In the genomic region with DNA sequence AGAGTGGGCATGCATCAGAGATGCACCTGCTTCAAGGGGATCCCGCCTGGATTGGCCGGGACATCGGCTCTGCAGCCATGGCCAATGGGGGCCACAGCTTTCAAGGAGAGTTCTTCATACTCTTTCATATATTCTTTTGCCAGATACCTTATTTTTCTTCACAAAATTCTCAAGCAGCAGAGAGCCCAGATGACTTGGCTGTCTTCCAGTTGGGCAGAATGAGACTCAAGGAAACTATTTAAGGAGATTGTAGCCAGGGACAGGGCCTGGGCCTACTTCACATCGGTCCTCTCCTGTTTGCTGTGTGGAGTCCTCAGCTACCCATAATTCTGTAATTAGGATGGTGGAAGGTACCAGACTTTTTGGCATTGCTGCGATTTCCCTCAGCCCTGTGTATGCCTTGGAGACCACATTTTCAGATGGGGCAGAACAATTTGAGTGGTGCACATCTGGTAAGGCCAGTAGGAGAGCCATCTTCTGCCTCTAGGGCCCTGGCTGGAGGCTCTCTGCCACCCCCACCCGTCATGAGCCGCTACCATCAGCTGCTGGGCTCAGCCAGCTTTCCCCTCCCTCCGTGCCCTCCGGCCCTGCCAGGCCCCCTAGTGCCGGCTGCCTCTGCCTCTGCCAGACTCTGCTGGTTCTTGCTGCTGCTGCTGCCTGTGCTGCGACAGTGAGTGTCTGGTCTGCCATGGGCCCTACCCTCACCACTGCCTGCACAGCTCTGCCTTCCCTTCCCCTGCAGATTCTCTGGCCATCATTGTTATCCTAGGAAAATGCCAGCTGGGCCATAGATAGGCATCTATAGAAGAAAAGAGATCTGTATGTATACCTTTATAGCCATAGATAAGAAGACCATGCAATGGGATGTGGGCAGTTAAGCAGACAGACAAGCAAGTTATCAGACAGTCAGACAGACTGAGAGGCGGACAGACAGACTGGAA, we compare ENCODE assay signal across 21 cellular contexts. TPM values are rescaled to one million over a fixed set of nuclear protein-coding genes. Genes with fewer than 3 reads are reported as not detected.
DNase-seq lines count a peak whose midpoint lies in the region; ATAC-seq and TF ChIP-seq lines count a peak whose summit lies in the region.
"Had no signal": no experiment of that assay in that cellular context is flagged by ENCODE, and none has a peak within 500 bp of the region (broad histone marks: within the 10 kb centered on the region; RNA-seq: fewer than 3 reads in every experiment).

No MANE protein-coding gene starts in this region.

- CTCF ChIA-PET in AG04449 (lab: Yijun Ruan, JAX) (interaction anchor here (1.2 to 4.3 kb wide), 5 partner anchors 10 to 25 kb away, joined by 3 to 20 read pairs (median 4); no protein-coding TSS in a partner anchor), HEK293 (lab: Yijun Ruan, JAX) (interaction anchor here (0.5 to 5.0 kb wide), 13 partner anchors 9 to 97 kb away, joined by 3 to 31 read pairs (median 4); partner anchors contain the start of gene TICRR)
- CTCF ChIA-PET in activated CD8-positive, alpha-beta T cell treated with anti-CD3 and anti-CD28 coated beads for 36 hours (lab: Charles Lee) = interaction anchor here (0.7 to 3.2 kb wide), 10 partner anchors 11 to 202 kb away, joined by 3 to 13 read pairs (median 4); no protein-coding TSS in a partner anchor

- H3K79me2 ChIP-seq in neural progenitor cell (ENCODE audit: low read depth) = no peaks in the 10 kb centered on the region

- no peak overlapping the region for H3K4me3 Mint-ChIP-seq in neural progenitor cell
- no peak overlapping the region for H3K4me3 Mint-ChIP-seq in activated CD8-positive, alpha-beta T cell treated with anti-CD3 and anti-CD28 coated beads for 36 hours
- no peak overlapping the region for H3K4me3 Mint-ChIP-seq in effector memory CD8-positive, alpha-beta T cell
- H3K4me3 Mint-ChIP-seq: CD8-positive, alpha-beta memory T cell; IgD-negative memory B cell; natural killer cell treated with Interleukin-12 subunit alpha and Interleukin-12 subunit beta and Interleukin-15 and Interleukin-18, amount 100 ng/mL, for 72 hours had no signal

- H3K36me3 Mint-ChIP-seq in neural progenitor cell = no peaks in the 10 kb centered on the region
- H3K36me3 Mint-ChIP-seq in activated CD8-positive, alpha-beta T cell treated with anti-CD3 and anti-CD28 coated beads for 36 hours (ENCODE audit: low read depth) = no peaks in the 10 kb centered on the region
- H3K36me3 Mint-ChIP-seq in effector memory CD8-positive, alpha-beta T cell (ENCODE audit: insufficient read depth) = no peaks in the 10 kb centered on the region
- H3K36me3 Mint-ChIP-seq: IgD-negative memory B cell; natural killer cell treated with Interleukin-12 subunit alpha and Interleukin-12 subunit beta and Interleukin-15 and Interleukin-18, amount 100 ng/mL, for 72 hours had no signal

- peaks cover 6% of the 10 kb centered on the region for H3K4me1 Mint-ChIP-seq in neural progenitor cell
- peaks cover 3% of the 10 kb centered on the region for H3K4me1 Mint-ChIP-seq in activated CD8-positive, alpha-beta T cell treated with anti-CD3 and anti-CD28 coated beads for 36 hours (ENCODE audit: low read depth)
- no peaks in the 10 kb centered on the region for H3K4me1 Mint-ChIP-seq in effector memory CD8-positive, alpha-beta T cell (ENCODE audit: low read depth in 2 of 2)
- H3K4me1 Mint-ChIP-seq: CD8-positive, alpha-beta memory T cell; IgD-negative memory B cell had no signal

- H3K4me3 ChIP-seq in AG04449 (ENCODE audit: low read depth, low read length) (no peak overlapping the region), HEK293 (ENCODE audit: low read depth, low read length) (no peak overlapping the region), neural progenitor cell (no peak overlapping the region)
- H3K4me3 ChIP-seq: A549, body of pancreas, lower lobe of right lung, Peyer's patch, transverse colon had no signal

- POLR2A ChIA-PET in AG04449 (lab: Yijun Ruan, JAX) (interaction anchor here (0.6 kb wide), 1 partner anchor 11 kb away, joined by 3 read pairs; no protein-coding TSS in a partner anchor), HEK293 (lab: Yijun Ruan, JAX) (no interaction called here)
- POLR2A ChIA-PET in activated CD8-positive, alpha-beta T cell treated with anti-CD3 and anti-CD28 coated beads for 36 hours (lab: Charles Lee) = interaction anchor here (1.2 kb wide), 1 partner anchor 10 kb away, joined by 4 read pairs; no protein-coding TSS in a partner anchor

- H3K27ac ChIP-seq in HEK293 (ENCODE audit: extremely low read depth, low read depth, low read length) (no peak overlapping the region), neural progenitor cell (no peak overlapping the region)
- H3K27ac ChIP-seq: A549, body of pancreas, lower lobe of right lung, Peyer's patch, transverse colon had no signal

- H3K4me1 ChIP-seq in HEK293 (ENCODE audit: control insufficient read depth, insufficient read depth, low read length) (no peaks in the 10 kb centered on the region), neural progenitor cell (no peaks in the 10 kb centered on the region)
- H3K4me1 ChIP-seq: A549, body of pancreas, lower lobe of right lung, transverse colon had no signal

- peak overlapping the region; percentile 92 for H3K27ac Mint-ChIP-seq in neural progenitor cell
- H3K27ac Mint-ChIP-seq in activated CD8-positive, alpha-beta T cell treated with anti-CD3 and anti-CD28 coated beads for 36 hours = no peak overlapping the region
- H3K27ac Mint-ChIP-seq in effector memory CD8-positive, alpha-beta T cell = no peak overlapping the region
- H3K27ac Mint-ChIP-seq: IgD-negative memory B cell; natural killer cell treated with Interleukin-12 subunit alpha and Interleukin-12 subunit beta and Interleukin-15 and Interleukin-18, amount 100 ng/mL, for 72 hours had no signal

- intact Hi-C loops in activated CD8-positive, alpha-beta T cell treated with anti-CD3 and anti-CD28 coated beads for 36 hours (cut with micrococcal nuclease) = no loop called here

- H3K27me3 ChIP-seq in neural progenitor cell = no peaks in the 10 kb centered on the region
- H3K27me3 ChIP-seq: body of pancreas, Peyer's patch, transverse colon had no signal

- no peak overlapping the region for H3K4me2 ChIP-seq in neural progenitor cell
- H3K4me2 ChIP-seq: A549 had no signal

- TF ChIP-seq CTCF in AG04449 (IDR thresholded peaks at IDR 0.05; ENCODE audit: insufficient read depth, low read length, missing control alignments) (no peak), HEK293 (tag by site-specific recombination; IDR thresholded peaks at IDR 0.05) (no peak; the same call in 1 of the 2 replicates), neural progenitor cell (IDR thresholded peaks at IDR 0.05) (no peak)
- no peak for TF ChIP-seq CTCF in activated CD8-positive, alpha-beta T cell treated with anti-CD3 and anti-CD28 coated beads for 36 hours (IDR thresholded peaks at IDR 0.05)

- no peaks in the 10 kb centered on the region for H3K9me3 ChIP-seq in HEK293 (ENCODE audit: control insufficient read depth, insufficient read depth, low read depth, low read length)
- no peaks in the 10 kb centered on the region for H3K9me3 ChIP-seq in neural progenitor cell (ENCODE audit: low read depth)
- H3K9me3 ChIP-seq: A549, body of pancreas, lower lobe of right lung, Peyer's patch, transverse colon had no signal

- DNase-seq in AG04449 (ENCODE audit: low read depth, low spot score) (peak; percentile 24), dedifferentiated amniotic fluid mesenchymal stem cell (ENCODE audit: extremely low spot score) (peak; percentile 42), neural progenitor cell (ENCODE audit: low spot score) (no peak)
- no peak for DNase-seq in activated CD8-positive, alpha-beta T cell treated with anti-CD3 and anti-CD28 coated beads for 36 hours
- DNase-seq in effector memory CD8-positive, alpha-beta T cell = no peak
- DNase-seq in stimulated activated CD4-positive, alpha-beta T cell treated with anti-CD3 and anti-CD28 coated beads, Interleukin-2, amount 100 ng/mL, for 48 hours = no peak
- DNase-seq: activated gamma-delta T cell; CD8-positive, alpha-beta memory T cell; effector CD4-positive, alpha-beta T cell; lower lobe of right lung; NCI-H2107; NCI-H748 treated with DMSO at 0.1 percent for 48 hours; T-helper 1 cell; transverse colon had no signal

- ATAC-seq in activated CD8-positive, alpha-beta T cell treated with anti-CD3 and anti-CD28 coated beads for 36 hours = no peak
- ATAC-seq in effector memory CD8-positive, alpha-beta T cell (replicated peaks) = no peak
- ATAC-seq in HG03460 (IDR thresholded peaks at IDR 0.05; ENCODE audit: unreplicated experiment) = no peak
- ATAC-seq: body of pancreas; natural killer cell treated with Interleukin-12 subunit alpha and Interleukin-12 subunit beta and Interleukin-15 and Interleukin-18, amount 100 ng/mL, for 72 hours had no signal

- no peaks in the 10 kb centered on the region for H3F3A ChIP-seq in neural progenitor cell (ENCODE audit: low read depth)

- H3K27me3 Mint-ChIP-seq in neural progenitor cell (ENCODE audit: insufficient read depth, low read depth) = peaks cover 9% of the 10 kb centered on the region
- H3K27me3 Mint-ChIP-seq in activated CD8-positive, alpha-beta T cell treated with anti-CD3 and anti-CD28 coated beads for 36 hours = no peaks in the 10 kb centered on the region
- peaks cover 3 to 21% of the 10 kb centered on the region in 2 donors for H3K27me3 Mint-ChIP-seq in effector memory CD8-positive, alpha-beta T cell
- H3K27me3 Mint-ChIP-seq: IgD-negative memory B cell had no signal

- no peak overlapping the region for H3K9ac ChIP-seq in neural progenitor cell

- H2AFZ ChIP-seq in neural progenitor cell (replicated peaks) = no peak overlapping the region

- H3K9me3 Mint-ChIP-seq in neural progenitor cell = no peaks in the 10 kb centered on the region
- H3K9me3 Mint-ChIP-seq in activated CD8-positive, alpha-beta T cell treated with anti-CD3 and anti-CD28 coated beads for 36 hours = no peaks in the 10 kb centered on the region
- H3K9me3 Mint-ChIP-seq in effector memory CD8-positive, alpha-beta T cell = no peaks in the 10 kb centered on the region
- H3K9me3 Mint-ChIP-seq: CD8-positive, alpha-beta memory T cell; natural killer cell treated with Interleukin-12 subunit alpha and Interleukin-12 subunit beta and Interleukin-15 and Interleukin-18, amount 100 ng/mL, for 72 hours had no signal

- H4K20me1 ChIP-seq in neural progenitor cell (ENCODE audit: low read depth) = no peaks in the 10 kb centered on the region

- H3K36me3 ChIP-seq in HEK293 (ENCODE audit: control insufficient read depth in 2 of 2, insufficient read depth in 1 of 2, low read length in 2 of 2) = no peaks in the 10 kb centered on the region
- H3K36me3 ChIP-seq in neural progenitor cell = no peaks in the 10 kb centered on the region
- H3K36me3 ChIP-seq: lower lobe of right lung, Peyer's patch, transverse colon had no signal

RNA-seq across cellular contexts. Expression of gene PLIN1, which starts 6.7 kb away (rescaled TPM):
- 0.07 and 0.15 TPM in 2 replicates for total RNA-seq in neural progenitor cell (ENCODE audit: low replicate concordance)
- total RNA-seq in activated CD8-positive, alpha-beta T cell treated with anti-CD3 and anti-CD28 coated beads for 36 hours = 1 to 10 TPM in 1 of 2 experiments, under 1 TPM in 1; 0.50 to 1.1 TPM

RNA-seq across cellular contexts. Expression of gene KIF7, which starts 17.2 kb away (rescaled TPM):
- 4.3 and 15.7 TPM in 2 replicates for total RNA-seq in neural progenitor cell (ENCODE audit: low replicate concordance)
- 1 to 10 TPM; 2.7 to 3.7 TPM for total RNA-seq in activated CD8-positive, alpha-beta T cell treated with anti-CD3 and anti-CD28 coated beads for 36 hours

RNA-seq across cellular contexts. Expression of gene PEX11A, which starts 18.1 kb away (rescaled TPM):
- total RNA-seq in neural progenitor cell (ENCODE audit: low replicate concordance) = 4.5 and 5.2 TPM in 2 replicates
- 1 to 10 TPM; 3.3 to 4.0 TPM for total RNA-seq in activated CD8-positive, alpha-beta T cell treated with anti-CD3 and anti-CD28 coated beads for 36 hours

RNA-seq across cellular contexts. Expression of gene WDR93, which starts 18.1 kb away (rescaled TPM):
- total RNA-seq in neural progenitor cell (ENCODE audit: low replicate concordance) = 0.51 and 0.62 TPM in 2 replicates
- not detected for total RNA-seq in activated CD8-positive, alpha-beta T cell treated with anti-CD3 and anti-CD28 coated beads for 36 hours
- total RNA-seq: CD8-positive, alpha-beta memory T cell; natural killer cell treated with Interleukin-12 subunit alpha and Interleukin-12 subunit beta and Interleukin-15 and Interleukin-18, amount 100 ng/mL, for 72 hours; transverse colon had no signal

Comparison
In these comparisons a context has a peak if more than half of its experiments do, and no peak if none do; other contexts are left out.
1. DNase-seq: peak in AG04449 (single experiment) and dedifferentiated amniotic fluid mesenchymal stem cell (single experiment); none in neural progenitor cell (single experiment), activated CD8-positive, alpha-beta T cell treated with anti-CD3 and anti-CD28 coated beads for 36 hours (single experiment), effector memory CD8-positive, alpha-beta T cell (0 of 3) and stimulated activated CD4-positive, alpha-beta T cell treated with anti-CD3 and anti-CD28 coated beads, Interleukin-2, amount 100 ng/mL, for 48 hours (0 of 2).